8 cellular contexts compared by ENCODE assay signal in the genomic region with DNA sequence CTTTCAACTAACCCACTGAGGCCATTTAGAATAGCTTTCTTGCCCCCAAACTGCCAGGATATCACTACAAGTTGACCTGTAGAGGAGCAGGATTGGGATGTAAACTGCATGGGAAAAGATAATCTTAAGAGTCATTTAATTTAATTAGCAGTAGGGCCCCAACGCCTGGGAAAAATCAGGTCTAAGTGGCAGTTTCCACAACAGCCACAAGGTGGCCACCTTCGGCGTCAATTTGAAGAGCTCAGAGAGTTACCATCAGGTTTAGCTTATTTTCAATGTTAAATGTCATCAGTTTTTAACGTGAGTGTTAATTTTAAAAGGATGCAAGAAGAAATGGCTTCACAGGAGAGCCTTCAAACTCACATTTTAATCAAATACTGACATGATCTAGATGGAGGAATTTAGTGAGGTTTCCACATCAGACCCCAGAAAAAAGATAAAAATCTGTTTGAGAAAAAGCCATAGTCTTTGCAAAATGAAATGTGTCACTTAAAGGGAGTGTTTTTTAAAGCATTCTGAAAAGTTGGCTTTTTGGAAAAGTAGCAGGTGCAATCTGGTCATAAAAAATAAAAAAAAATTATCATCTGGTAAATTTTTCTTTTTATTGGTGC.
DNase-seq lines count a peak whose midpoint lies in the region; ATAC-seq and TF ChIP-seq lines count a peak whose summit lies in the region.

No MANE protein-coding gene starts in this region.

- CTCF ChIA-PET in activated CD8-positive, alpha-beta memory T cell treated with anti-CD3 and anti-CD28 coated beads, Interleukin-2, amount 10 ng/mL, durations not matched to agents 7 days and 5 days (lab: Charles Lee) = interaction anchor here (0.5 to 3.3 kb wide), 24 partner anchors 10 to 767 kb away, joined by 3 to 36 read pairs (median 4); a partner anchor contains a TSS

- TF ChIP-seq CTCF in epithelial cell of proximal tubule (conservative IDR thresholded peaks at IDR 0.05; ENCODE audit: low read depth, low read length) (peak; percentile 88), neural crest cell (conservative IDR thresholded peaks at IDR 0.05) (peak; percentile 95), type B pancreatic cell (conservative IDR thresholded peaks at IDR 0.05) (peak; percentile 95)

- H3K4me3 ChIP-seq in epithelial cell of proximal tubule (ENCODE audit: low read depth, low read length) = no peak overlapping the region

- no peaks in the 10 kb centered on the region for H3K36me3 Mint-ChIP-seq in activated CD8-positive, alpha-beta memory T cell treated with anti-CD3 and anti-CD28 coated beads, Interleukin-2, amount 10 ng/mL, durations not matched to agents 7 days and 5 days
- H3K36me3 Mint-ChIP-seq in neural crest cell (ENCODE audit: low read depth) = no peaks in the 10 kb centered on the region
- no peaks in the 10 kb centered on the region for H3K36me3 Mint-ChIP-seq in type B pancreatic cell

- H3K9me3 Mint-ChIP-seq in activated CD8-positive, alpha-beta memory T cell treated with anti-CD3 and anti-CD28 coated beads, Interleukin-2, amount 10 ng/mL, durations not matched to agents 7 days and 5 days (ENCODE audit: low read depth) = no peaks in the 10 kb centered on the region
- no peaks in the 10 kb centered on the region for H3K9me3 Mint-ChIP-seq in neural crest cell
- peaks cover 5% of the 10 kb centered on the region for H3K9me3 Mint-ChIP-seq in type B pancreatic cell

- H3K4me1 Mint-ChIP-seq in activated CD8-positive, alpha-beta memory T cell treated with anti-CD3 and anti-CD28 coated beads, Interleukin-2, amount 10 ng/mL, durations not matched to agents 7 days and 5 days = no peaks in the 10 kb centered on the region
- H3K4me1 Mint-ChIP-seq in neural crest cell (no peaks in the 10 kb centered on the region), type B pancreatic cell (ENCODE audit: unreplicated experiment) (peaks cover 4% of the 10 kb centered on the region)

- no peaks in the 10 kb centered on the region for H3K27me3 Mint-ChIP-seq in activated CD8-positive, alpha-beta memory T cell treated with anti-CD3 and anti-CD28 coated beads, Interleukin-2, amount 10 ng/mL, durations not matched to agents 7 days and 5 days
- H3K27me3 Mint-ChIP-seq in neural crest cell (ENCODE audit: low read depth) (peaks cover 2% of the 10 kb centered on the region), type B pancreatic cell (no peaks in the 10 kb centered on the region)

- no peak overlapping the region for H3K27ac Mint-ChIP-seq in activated CD8-positive, alpha-beta memory T cell treated with anti-CD3 and anti-CD28 coated beads, Interleukin-2, amount 10 ng/mL, durations not matched to agents 7 days and 5 days
- H3K27ac Mint-ChIP-seq in neural crest cell (ENCODE audit: unreplicated experiment) (no peak overlapping the region), type B pancreatic cell (no peak overlapping the region)

- DNase-seq in SIG-M5 treated with dmso at 0.1 percent for 504 hours (lab: John Stamatoyannopoulos, UW; ENCODE audit: unreplicated experiment) (peak; percentile 35), SIG-M5 (lab: John Stamatoyannopoulos, UW) (no peak), NCI-H460 (ENCODE audit: extremely low read depth, low read depth) (peak; percentile 48), epithelial cell of proximal tubule (ENCODE audit: low read depth) (no peak), neural crest cell (ENCODE audit: low read depth, low spot score) (peak; percentile 58), type B pancreatic cell (ENCODE audit: extremely low spot score, unreplicated experiment) (no peak)
- peak; percentile 64 for DNase-seq in activated CD8-positive, alpha-beta memory T cell treated with anti-CD3 and anti-CD28 coated beads, Interleukin-2, amount 10 ng/mL, durations not matched to agents 7 days and 5 days

- ATAC-seq in HG02852 (IDR thresholded peaks at IDR 0.05; ENCODE audit: unreplicated experiment) = peak; percentile 97
- peak; percentile 75 for ATAC-seq in activated CD8-positive, alpha-beta memory T cell treated with anti-CD3 and anti-CD28 coated beads, Interleukin-2, amount 10 ng/mL, durations not matched to agents 7 days and 5 days

- H3K4me3 Mint-ChIP-seq in activated CD8-positive, alpha-beta memory T cell treated with anti-CD3 and anti-CD28 coated beads, Interleukin-2, amount 10 ng/mL, durations not matched to agents 7 days and 5 days = no peak overlapping the region
- no peak overlapping the region for H3K4me3 Mint-ChIP-seq in neural crest cell
- no peak overlapping the region for H3K4me3 Mint-ChIP-seq in type B pancreatic cell

Comparison
In these comparisons a context has a peak if more than half of its experiments do, and no peak if none do; other contexts are left out.
1. DNase-seq: peak in SIG-M5 treated with dmso at 0.1 percent for 504 hours (single experiment), NCI-H460 (single experiment), activated CD8-positive, alpha-beta memory T cell treated with anti-CD3 and anti-CD28 coated beads, Interleukin-2, amount 10 ng/mL, durations not matched to agents 7 days and 5 days (single experiment) and neural crest cell (single experiment); none in SIG-M5 (single experiment), epithelial cell of proximal tubule (single experiment) and type B pancreatic cell (single experiment).
2. Peak in every context shown above with its lines, with median percentiles within 50 percentile points of each other: CTCF ChIP-seq.